In genomic region chr10:134205-134742, GRCh38 we compare ENCODE assay signal across 8 cellular contexts. TPM values are rescaled to one million over a fixed set of nuclear protein-coding genes. Genes with fewer than 3 reads are reported as not detected.
DNase-seq lines count a peak whose midpoint lies in the region; ATAC-seq, FAIRE-seq and TF ChIP-seq lines count a peak whose summit lies in the region.

No MANE protein-coding gene starts in this region.

- H3K27me3 ChIP-seq in astrocyte (ENCODE audit: insufficient read depth, low read length) = no peaks in the 10 kb centered on the region

- no peaks in the 10 kb centered on the region for H3K9me3 ChIP-seq in astrocyte (ENCODE audit: insufficient read depth, low read depth, low read length)

- H2AFZ ChIP-seq in astrocyte (ENCODE audit: low read depth, low read length) = peak overlapping the region; percentile 48

- peak overlapping the region; percentile 87 for H3K4me3 Mint-ChIP-seq in astrocyte (ENCODE audit: unreplicated experiment)
- peak overlapping the region; percentile 80 for H3K4me3 Mint-ChIP-seq in stimulated activated effector memory CD8-positive, alpha-beta T cell treated with anti-CD3 and anti-CD28 coated beads, Interleukin-12 subunit alpha, Interleukin-12 subunit beta, amount 100 ng/mL, for 72 hours

- no peaks in the 10 kb centered on the region for H3K27me3 Mint-ChIP-seq in astrocyte (ENCODE audit: low read depth, unreplicated experiment)

- H3K79me2 ChIP-seq in astrocyte (ENCODE audit: insufficient read depth, low read length) = peaks cover 42% of the 10 kb centered on the region

- peak overlapping the region; percentile 65 for H3K27ac Mint-ChIP-seq in astrocyte (ENCODE audit: unreplicated experiment)
- H3K27ac Mint-ChIP-seq in stimulated activated effector memory CD8-positive, alpha-beta T cell treated with anti-CD3 and anti-CD28 coated beads, Interleukin-12 subunit alpha, Interleukin-12 subunit beta, amount 100 ng/mL, for 72 hours = peak overlapping the region; percentile 84

- no peaks in the 10 kb centered on the region for H3K9me3 Mint-ChIP-seq in astrocyte (ENCODE audit: unreplicated experiment)
- H3K9me3 Mint-ChIP-seq in stimulated activated effector memory CD8-positive, alpha-beta T cell treated with anti-CD3 and anti-CD28 coated beads, Interleukin-12 subunit alpha, Interleukin-12 subunit beta, amount 100 ng/mL, for 72 hours = no peaks in the 10 kb centered on the region

- H3K4me3 ChIP-seq in astrocyte (ENCODE audit: insufficient read depth, low read depth, low read length) = peak overlapping the region; percentile 70

- H3K4me1 ChIP-seq in astrocyte (ENCODE audit: insufficient read depth, low read length) = peaks cover 40% of the 10 kb centered on the region

- peak overlapping the region; percentile 91 for H3K9ac ChIP-seq in astrocyte (ENCODE audit: low read length)

- no peak for TF ChIP-seq CTCF in astrocyte (IDR thresholded peaks at IDR 0.05; ENCODE audit: insufficient read depth, low read depth, low read length)

- H3K4me1 Mint-ChIP-seq in astrocyte (ENCODE audit: low read depth, unreplicated experiment) = peaks cover 26% of the 10 kb centered on the region
- peaks cover 31% of the 10 kb centered on the region for H3K4me1 Mint-ChIP-seq in stimulated activated effector memory CD8-positive, alpha-beta T cell treated with anti-CD3 and anti-CD28 coated beads, Interleukin-12 subunit alpha, Interleukin-12 subunit beta, amount 100 ng/mL, for 72 hours

- peaks cover 29% of the 10 kb centered on the region for H4K20me1 ChIP-seq in astrocyte (ENCODE audit: insufficient read depth, low read length)

- peak; percentile 17 for ATAC-seq in HG02610 (IDR thresholded peaks at IDR 0.05; ENCODE audit: unreplicated experiment)
- ATAC-seq in stimulated activated effector memory CD8-positive, alpha-beta T cell treated with anti-CD3 and anti-CD28 coated beads, Interleukin-12 subunit alpha, Interleukin-12 subunit beta, amount 100 ng/mL, for 72 hours = peak; percentile 20

- peak; percentile 10 to 14 for DNase-seq in stimulated activated CD4-positive, alpha-beta T cell treated with anti-CD3 and anti-CD28 coated beads, Interleukin-15, amount 100 ng/mL, for 48 hours (ENCODE audit: low read depth in 2 of 2)
- DNase-seq in stimulated activated CD4-positive, alpha-beta T cell treated with anti-CD3 and anti-CD28 coated beads, Interleukin-2, amount 100 ng/mL, for 48 hours = no peak
- DNase-seq in NCI-H146 treated with DMSO at 0.1 percent for 48 hours (lab: John Stamatoyannopoulos, UW; ENCODE audit: unreplicated experiment) (peak; percentile 52), astrocyte (ENCODE audit: low read depth) (no peak), iris pigment epithelial cell (ENCODE audit: low read depth) (peak; percentile 24), OCI-M2 (lab: John Stamatoyannopoulos, UW; ENCODE audit: unreplicated experiment) (no peak)
- peak in 1 of 2 donors; percentile 81 for DNase-seq in stimulated activated effector memory CD8-positive, alpha-beta T cell treated with anti-CD3 and anti-CD28 coated beads, Interleukin-12 subunit alpha, Interleukin-12 subunit beta, amount 100 ng/mL, for 72 hours (ENCODE audit: low spot score in 2 of 2)

- H3K36me3 ChIP-seq in astrocyte (ENCODE audit: insufficient read depth, low read length) = no peaks in the 10 kb centered on the region

- peak overlapping the region; percentile 86 for H3K27ac ChIP-seq in astrocyte (ENCODE audit: low read depth, low read length)

- no peak for FAIRE-seq in astrocyte (lab: Jason Lieb, UNC)

- H3K4me2 ChIP-seq in astrocyte (ENCODE audit: low read length) = peak overlapping the region; percentile 92

- H3K36me3 Mint-ChIP-seq in astrocyte (ENCODE audit: low read depth, unreplicated experiment) = no peaks in the 10 kb centered on the region
- H3K36me3 Mint-ChIP-seq in stimulated activated effector memory CD8-positive, alpha-beta T cell treated with anti-CD3 and anti-CD28 coated beads, Interleukin-12 subunit alpha, Interleukin-12 subunit beta, amount 100 ng/mL, for 72 hours = peaks cover 14% of the 10 kb centered on the region

RNA-seq across cellular contexts. Expression of gene ZMYND11, which starts 1.0 kb away (rescaled TPM):
- 37.9 and 40.1 TPM in 2 replicates for total RNA-seq in astrocyte

Comparison
In these comparisons a context has a peak if more than half of its experiments do, and no peak if none do; other contexts are left out.
1. DNase-seq: peak in stimulated activated CD4-positive, alpha-beta T cell treated with anti-CD3 and anti-CD28 coated beads, Interleukin-15, amount 100 ng/mL, for 48 hours (2 of 2), NCI-H146 treated with DMSO at 0.1 percent for 48 hours (single experiment) and iris pigment epithelial cell (single experiment); none in stimulated activated CD4-positive, alpha-beta T cell treated with anti-CD3 and anti-CD28 coated beads, Interleukin-2, amount 100 ng/mL, for 48 hours (0 of 2), astrocyte (single experiment) and OCI-M2 (single experiment).